In genomic region chr10:3552281-3552680, GRCh38 we compare ENCODE assay signal across 17 cellular contexts.
DNase-seq lines count a peak whose midpoint lies in the region; ATAC-seq, FAIRE-seq and TF ChIP-seq lines count a peak whose summit lies in the region.
"Had no signal": no experiment of that assay in that cellular context is flagged by ENCODE, and none has a peak within 500 bp of the region (broad histone marks: within the 10 kb centered on the region; RNA-seq: fewer than 3 reads in every experiment).

No MANE protein-coding gene starts in this region.

- 0 out of 2 replicates have a peak overlapping the region, but pooled peaks have one; percentile 27 for H2BK12ac ChIP-seq in H1 (ENCODE audit: low read depth, low read length)

- no peak for ATAC-seq in GM21717 (IDR thresholded peaks at IDR 0.05; ENCODE audit: unreplicated experiment)
- ATAC-seq: GM12878 had no signal

- H3K4me1 ChIP-seq in BLaER1 treated with 17β-estradiol and CSF1 and Interleukin-3, amounts not matched to agents 10 nM and 100 nM, result peaks cover 24 to 68% (median 54%) of the 10 kb centered on the region in 10 experiments
- H3K4me1 ChIP-seq in MM.1S (ENCODE audit: low read length) (no peaks in the 10 kb centered on the region), H1 (replicated peaks in 1 of 4; ENCODE audit: control insufficient read depth in 3 of 4, insufficient read depth in 4 of 4, low read length in 3 of 4) (no peaks in the 10 kb centered on the region), smooth muscle cell (ENCODE audit: low read depth) (no peaks in the 10 kb centered on the region)
- H3K4me1 ChIP-seq: Caco-2 had no signal

- H4K20me1 ChIP-seq in BLaER1 treated with 17β-estradiol and CSF1 and Interleukin-3, amounts not matched to agents 10 nM and 100 nM, result no peaks in the 10 kb centered on the region
- H4K20me1 ChIP-seq in MM.1S (ENCODE audit: insufficient read depth, low read length) (no peaks in the 10 kb centered on the region), H1 (replicated peaks in 1 of 2; ENCODE audit: control insufficient read depth in 1 of 2, insufficient read depth in 2 of 2, low read length in 2 of 2) (no peaks in the 10 kb centered on the region), smooth muscle cell (ENCODE audit: low read depth) (no peaks in the 10 kb centered on the region)

- H2BK5ac ChIP-seq in H1 (ENCODE audit: low read depth, low read length), result no peak overlapping the region

- DNase-seq in MM.1S, result no peak
- DNase-seq in H1 (ENCODE audit: low read depth in 1 of 2, low spot score in 2 of 2), result no peak
- DNase-seq in smooth muscle cell (lab: John Stamatoyannopoulos, UW; ENCODE audit: unreplicated experiment), result no peak
- DNase-seq in DMS53 (lab: John Stamatoyannopoulos, UW), result no peak
- DNase-seq in KBM-7, result no peak
- DNase-seq: Caco-2; CD4-positive, alpha-beta T cell; DMS79 treated with DMSO at 0.1 percent for 48 hours; EL; HCEC 1CT had no signal

- no peak overlapping the region for H4K8ac ChIP-seq in H1 (ENCODE audit: extremely low read depth, insufficient read depth, low read length)

- no peak overlapping the region for H2BK15ac ChIP-seq in H1 (ENCODE audit: low read length)

- H3K9me3 ChIP-seq in BLaER1 treated with 17β-estradiol and CSF1 and Interleukin-3, amounts not matched to agents 10 nM and 100 nM (replicated peaks in 1 of 11), result peaks cover 13 to 28% (median 15%) of the 10 kb centered on the region in 11 experiments
- H3K9me3 ChIP-seq in MM.1S (replicated peaks; ENCODE audit: insufficient read depth, low read length), result no peaks in the 10 kb centered on the region
- no peaks in the 10 kb centered on the region for H3K9me3 ChIP-seq in H1 (ENCODE audit: insufficient read depth in 2 of 2, low read depth in 1 of 2, low read length in 1 of 2)
- no peaks in the 10 kb centered on the region for H3K9me3 ChIP-seq in smooth muscle cell (replicated peaks; ENCODE audit: low read depth)
- H3K9me3 ChIP-seq: Caco-2 had no signal

- H2AFZ ChIP-seq in MM.1S (ENCODE audit: low read length) (no peak overlapping the region), H1 (ENCODE audit: low read length) (no peak overlapping the region), smooth muscle cell (ENCODE audit: low read depth) (peak overlapping the region; percentile 54)

- no peak for TF ChIP-seq EP300 in H1 (IDR thresholded peaks at IDR 0.05; ENCODE audit: borderline replicate concordance in 1 of 2, low read depth in 2 of 2, low read length in 2 of 2)

- CTCF ChIA-PET in H1 (lab: Charles Lee; ENCODE audit: partially characterized antibody), result interaction anchor here (0.8 kb wide), 1 partner anchor 34 kb away, joined by 3 read pairs; no protein-coding TSS in a partner anchor

- no peak for TF ChIP-seq RAD21 in H1 (IDR thresholded peaks at IDR 0.05 in 1 of 2, conservative IDR thresholded peaks at IDR 0.05 in 1 of 2; ENCODE audit: low read depth in 2 of 2, low read length in 2 of 2)

- in situ Hi-C loops in KBM-7 (cut with MboI; ENCODE audit: low pct_unique_long_range_greater_than_20kb, low sequenced_read_pairs), result no loop called here

- H3K56ac ChIP-seq in H1 (replicated peaks; ENCODE audit: insufficient read length, low read depth, low read length), result no peak overlapping the region

- H2AK5ac ChIP-seq in H1 (ENCODE audit: low read depth, low read length), result no peak overlapping the region

- POLR2A ChIA-PET in H1 (lab: Charles Lee; ENCODE audit: partially characterized antibody), result no interaction called here

- H3K27ac ChIP-seq in BLaER1 treated with 17β-estradiol and CSF1 and Interleukin-3, amounts not matched to agents 10 nM and 100 nM, result peak overlapping the region in 4 of 11 experiments; percentile 28 to 49 (median 36); a peak in 4 of 22 replicates
- H3K27ac ChIP-seq in MM.1S (ENCODE audit: low read length) (no peak overlapping the region), H1 (ENCODE audit: low read depth, low read length) (no peak overlapping the region), smooth muscle cell (ENCODE audit: low read depth) (no peak overlapping the region)
- H3K27ac ChIP-seq: C4-2B, HL-60 had no signal

- no peaks in the 10 kb centered on the region for H3K27me3 ChIP-seq in BLaER1 treated with 17β-estradiol and CSF1 and Interleukin-3, amounts not matched to agents 10 nM and 100 nM
- no peaks in the 10 kb centered on the region for H3K27me3 ChIP-seq in MM.1S (replicated peaks; ENCODE audit: insufficient read depth, low read length)
- no peaks in the 10 kb centered on the region for H3K27me3 ChIP-seq in H1 (replicated peaks in 1 of 4; ENCODE audit: control insufficient read depth in 3 of 4, extremely low read depth in 1 of 4, insufficient read depth in 3 of 4, low read length in 3 of 4)
- no peaks in the 10 kb centered on the region for H3K27me3 ChIP-seq in smooth muscle cell (ENCODE audit: low read depth)

- H2BK20ac ChIP-seq in H1 (ENCODE audit: low read length), result no peak overlapping the region

- no peak overlapping the region for H3K4ac ChIP-seq in H1 (replicated peaks; ENCODE audit: insufficient read length, low read depth, low read length)

- 92% methylated on average over 9 of the region's 9 CpGs; no CpG with 5 or more reads in 1 of the 2 experiments for WGBS in H1 (ENCODE audit: extremely low coverage in 1 of 2, insufficient coverage in 1 of 2, insufficient read length in 1 of 2, insufficient replicate concordance in 2 of 2, low coverage in 1 of 2, low lambda C conversion rate in 2 of 2, missing lambda C conversion rate in 1 of 2), 2 experiments
- 92% methylated on average over 9 of the region's 9 CpGs for WGBS in smooth muscle cell (ENCODE audit: low lambda C conversion rate)

- H3K79me1 ChIP-seq in H1 (ENCODE audit: low read depth, low read length), result no peaks in the 10 kb centered on the region

- no peak for TF ChIP-seq CTCF in MM.1S (IDR thresholded peaks at IDR 0.05; ENCODE audit: low read length)
- no peak for TF ChIP-seq CTCF in H1 (IDR thresholded peaks at IDR 0.05; ENCODE audit: control extremely low read depth in 1 of 3, insufficient read depth in 1 of 3, low read depth in 1 of 3, low read length in 3 of 3)
- TF ChIP-seq CTCF in smooth muscle cell (IDR thresholded peaks at IDR 0.05; ENCODE audit: borderline replicate concordance, insufficient read depth, poor library complexity, severe bottlenecking), result no peak

- H3K9me2 ChIP-seq in MM.1S (replicated peaks; ENCODE audit: insufficient read depth, low read length), result no peaks in the 10 kb centered on the region

- no peak overlapping the region for H2BK120ac ChIP-seq in H1 (replicated peaks; ENCODE audit: low read depth, low read length)

- H3F3A ChIP-seq in MM.1S (ENCODE audit: insufficient read depth, low read length) (no peaks in the 10 kb centered on the region), smooth muscle cell (ENCODE audit: low read depth) (no peaks in the 10 kb centered on the region)

- H4K5ac ChIP-seq in H1 (ENCODE audit: insufficient read length, low read depth, low read length), result no peak overlapping the region

- peak overlapping the region; percentile 1 to 97 (median 70); a peak in 20 of 22 replicates for H3K4me2 ChIP-seq in BLaER1 treated with 17β-estradiol and CSF1 and Interleukin-3, amounts not matched to agents 10 nM and 100 nM
- H3K4me2 ChIP-seq in MM.1S (ENCODE audit: low read depth, low read length) (0 out of 2 replicates have a peak overlapping the region, but pooled peaks have one; percentile 1), H1 (ENCODE audit: insufficient read depth in 1 of 2, low read depth in 2 of 2, low read length in 2 of 2) (no peak overlapping the region), smooth muscle cell (no peak overlapping the region)

- H4K91ac ChIP-seq in H1 (replicated peaks; ENCODE audit: insufficient read length, low read length), result no peak overlapping the region

- TF ChIP-seq POLR2A in H1 (IDR thresholded peaks at IDR 0.05; ENCODE audit: control extremely low read depth in 1 of 2, low read depth in 2 of 2, low read length in 2 of 2), result no peak

- H3K18ac ChIP-seq in H1 (ENCODE audit: extremely low read depth, low read length), result no peak overlapping the region

- H3K23me2 ChIP-seq in H1 (ENCODE audit: low read depth, low read length), result no peaks in the 10 kb centered on the region; the same call in 1 of the 2 replicates

- H3K79me2 ChIP-seq in MM.1S (ENCODE audit: low read length) (no peaks in the 10 kb centered on the region), H1 (ENCODE audit: control insufficient read depth in 1 of 2, insufficient read depth in 2 of 2, low read length in 2 of 2) (no peaks in the 10 kb centered on the region), smooth muscle cell (ENCODE audit: low read depth) (no peaks in the 10 kb centered on the region)

- H3K14ac ChIP-seq in H1 (ENCODE audit: insufficient read length), result no peak overlapping the region

- no peak overlapping the region for H3K4me3 ChIP-seq in BLaER1 treated with 17β-estradiol and CSF1 and Interleukin-3, amounts not matched to agents 10 nM and 100 nM
- H3K4me3 ChIP-seq in MM.1S (ENCODE audit: low read length), result no peak overlapping the region
- no peak overlapping the region for H3K4me3 ChIP-seq in H1 (ENCODE audit: extremely low read depth in 1 of 4, insufficient read depth in 2 of 4, low read depth in 3 of 4, low read length in 4 of 4)
- no peak overlapping the region for H3K4me3 ChIP-seq in smooth muscle cell
- H3K4me3 ChIP-seq: GM12878 had no signal

- H3K36me3 ChIP-seq in BLaER1 treated with 17β-estradiol and CSF1 and Interleukin-3, amounts not matched to agents 10 nM and 100 nM, result no peaks in the 10 kb centered on the region
- H3K36me3 ChIP-seq in MM.1S (replicated peaks; ENCODE audit: insufficient read depth, low read length), result no peaks in the 10 kb centered on the region
- H3K36me3 ChIP-seq in H1 (ENCODE audit: control insufficient read depth in 2 of 4, insufficient read depth in 4 of 4, low read length in 3 of 4), result no peaks in the 10 kb centered on the region
- no peaks in the 10 kb centered on the region for H3K36me3 ChIP-seq in smooth muscle cell (ENCODE audit: low read depth)

- no peak for FAIRE-seq in H1 (lab: Jason Lieb, UNC)
- FAIRE-seq: D721Med, GM12878, H54 had no signal

- H3K23ac ChIP-seq in H1 (ENCODE audit: insufficient read length), result no peak overlapping the region

- no peak overlapping the region for H3K9ac ChIP-seq in BLaER1 treated with 17β-estradiol and CSF1 and Interleukin-3, amounts not matched to agents 10 nM and 100 nM
- H3K9ac ChIP-seq in MM.1S (ENCODE audit: low read length) (no peak overlapping the region), H1 (replicated peaks in 1 of 4; ENCODE audit: extremely low read depth in 1 of 4, low read depth in 3 of 4, low read length in 3 of 4) (no peak overlapping the region), smooth muscle cell (ENCODE audit: low read depth) (no peak overlapping the region)

TF ChIP-seq in H1, 55 proteins besides CTCF, POLR2A, EP300 and RAD21 (continues in another document):
- TF ChIP-seq MAX (IDR thresholded peaks at IDR 0.05), result no peak
- TF ChIP-seq SP1 (IDR thresholded peaks at IDR 0.05; ENCODE audit: low read depth, low read length), result no peak
- no peak for TF ChIP-seq KDM5A (IDR thresholded peaks at IDR 0.05; ENCODE audit: low read length)
- no peak for TF ChIP-seq TAF7 (optimal IDR thresholded peaks at IDR 0.05; ENCODE audit: borderline replicate concordance, low read depth, low read length)
- no peak for TF ChIP-seq TBP (IDR thresholded peaks at IDR 0.05; ENCODE audit: low read depth, low read length)
- no peak for TF ChIP-seq BRCA1 (IDR thresholded peaks at IDR 0.05; ENCODE audit: low read depth, low read length)

Comparison
In these comparisons a context has a peak if more than half of its experiments do, and no peak if none do; other contexts are left out.
1. H3K4me2 ChIP-seq: peak in BLaER1 treated with 17β-estradiol and CSF1 and Interleukin-3, amounts not matched to agents 10 nM and 100 nM (11 of 11) and MM.1S (single experiment); none in H1 (0 of 2) and smooth muscle cell (single experiment).